1 cellular context compared by ENCODE assay signal in the genomic region with DNA sequence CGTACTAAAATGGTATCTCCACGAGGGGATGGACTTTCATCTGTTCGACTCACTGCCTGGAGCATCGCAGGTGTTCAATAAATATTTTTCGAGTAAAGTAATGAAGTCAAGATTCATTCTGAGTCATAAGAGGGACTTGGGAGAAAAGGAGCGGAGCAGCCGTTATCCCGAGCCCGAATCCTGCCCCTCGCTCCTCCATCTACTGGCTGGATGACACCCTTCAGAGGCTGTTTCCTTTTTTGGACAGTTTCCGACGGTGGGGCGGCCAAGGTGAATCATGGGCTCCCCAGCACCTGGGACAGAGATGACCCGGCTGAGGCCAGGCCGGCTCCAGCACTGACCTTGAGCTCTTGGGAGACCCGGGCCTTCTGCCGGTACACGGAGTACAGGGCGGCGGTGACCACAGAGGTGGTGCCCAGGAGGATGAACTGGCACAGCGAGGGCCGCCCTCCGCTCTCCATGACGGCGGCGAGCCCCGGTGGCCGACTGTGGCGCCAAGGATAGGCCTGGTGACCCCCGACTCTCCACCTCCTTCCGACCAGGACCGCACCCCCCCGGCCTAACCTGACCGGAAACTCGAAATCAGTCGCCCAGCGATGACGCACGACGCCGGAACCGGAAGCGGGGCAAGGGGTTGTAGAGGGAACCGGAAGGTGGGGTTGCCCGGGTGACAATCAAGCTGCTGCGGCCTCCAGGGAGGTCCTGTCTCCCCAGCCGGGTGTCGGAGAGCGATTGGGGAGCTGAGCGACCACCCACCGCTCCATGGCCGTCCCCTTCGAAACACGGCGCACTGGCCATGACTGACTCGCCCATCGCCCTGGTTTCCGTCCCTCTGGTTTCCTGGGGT.
TF ChIP-seq lines count a peak whose summit lies in the region.

A gene with protein sequence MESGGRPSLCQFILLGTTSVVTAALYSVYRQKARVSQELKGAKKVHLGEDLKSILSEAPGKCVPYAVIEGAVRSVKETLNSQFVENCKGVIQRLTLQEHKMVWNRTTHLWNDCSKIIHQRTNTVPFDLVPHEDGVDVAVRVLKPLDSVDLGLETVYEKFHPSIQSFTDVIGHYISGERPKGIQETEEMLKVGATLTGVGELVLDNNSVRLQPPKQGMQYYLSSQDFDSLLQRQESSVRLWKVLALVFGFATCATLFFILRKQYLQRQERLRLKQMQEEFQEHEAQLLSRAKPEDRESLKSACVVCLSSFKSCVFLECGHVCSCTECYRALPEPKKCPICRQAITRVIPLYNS (minus strand): TSS at position 588 of the 847 bp plus-strand sequence. CDS start 127 bp downstream, at position 461.

TF ChIP-seq in WTC11, 78 proteins besides CTCF, POLR2A, EP300 and RAD21 (continued from another document):
- no peak for TF ChIP-seq ZNF219 (CRISPR knock-in tag; IDR thresholded peaks at IDR 0.05; ENCODE audit: borderline replicate concordance)
- no peak for TF ChIP-seq ZNF317 (CRISPR knock-in tag; IDR thresholded peaks at IDR 0.05; ENCODE audit: borderline replicate concordance, low read depth)
- TF ChIP-seq, protein P1, sequence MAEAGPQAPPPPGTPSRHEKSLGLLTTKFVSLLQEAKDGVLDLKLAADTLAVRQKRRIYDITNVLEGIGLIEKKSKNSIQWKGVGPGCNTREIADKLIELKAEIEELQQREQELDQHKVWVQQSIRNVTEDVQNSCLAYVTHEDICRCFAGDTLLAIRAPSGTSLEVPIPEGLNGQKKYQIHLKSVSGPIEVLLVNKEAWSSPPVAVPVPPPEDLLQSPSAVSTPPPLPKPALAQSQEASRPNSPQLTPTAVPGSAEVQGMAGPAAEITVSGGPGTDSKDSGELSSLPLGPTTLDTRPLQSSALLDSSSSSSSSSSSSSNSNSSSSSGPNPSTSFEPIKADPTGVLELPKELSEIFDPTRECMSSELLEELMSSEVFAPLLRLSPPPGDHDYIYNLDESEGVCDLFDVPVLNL (CRISPR knock-in tag; IDR thresholded peaks at IDR 0.05; ENCODE audit: borderline replicate concordance, low read depth), result no peak
- no peak; the same call in 1 of the 2 replicates for TF ChIP-seq TP53 (CRISPR knock-in tag; IDR thresholded peaks at IDR 0.05)
- peak; percentile 33; the same call in 1 of the 2 replicates for TF ChIP-seq ESRRA (CRISPR knock-in tag; IDR thresholded peaks at IDR 0.05; ENCODE audit: borderline replicate concordance)
- no peak for TF ChIP-seq RELA (CRISPR knock-in tag; IDR thresholded peaks at IDR 0.05; ENCODE audit: borderline replicate concordance)
- TF ChIP-seq, protein P2, sequence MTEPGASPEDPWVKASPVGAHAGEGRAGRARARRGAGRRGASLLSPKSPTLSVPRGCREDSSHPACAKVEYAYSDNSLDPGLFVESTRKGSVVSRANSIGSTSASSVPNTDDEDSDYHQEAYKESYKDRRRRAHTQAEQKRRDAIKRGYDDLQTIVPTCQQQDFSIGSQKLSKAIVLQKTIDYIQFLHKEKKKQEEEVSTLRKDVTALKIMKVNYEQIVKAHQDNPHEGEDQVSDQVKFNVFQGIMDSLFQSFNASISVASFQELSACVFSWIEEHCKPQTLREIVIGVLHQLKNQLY (CRISPR knock-in tag; IDR thresholded peaks at IDR 0.05), result no peak
- no peak for TF ChIP-seq ZNF263 (CRISPR knock-in tag; IDR thresholded peaks at IDR 0.05; ENCODE audit: low read depth)
- TF ChIP-seq, protein P3, sequence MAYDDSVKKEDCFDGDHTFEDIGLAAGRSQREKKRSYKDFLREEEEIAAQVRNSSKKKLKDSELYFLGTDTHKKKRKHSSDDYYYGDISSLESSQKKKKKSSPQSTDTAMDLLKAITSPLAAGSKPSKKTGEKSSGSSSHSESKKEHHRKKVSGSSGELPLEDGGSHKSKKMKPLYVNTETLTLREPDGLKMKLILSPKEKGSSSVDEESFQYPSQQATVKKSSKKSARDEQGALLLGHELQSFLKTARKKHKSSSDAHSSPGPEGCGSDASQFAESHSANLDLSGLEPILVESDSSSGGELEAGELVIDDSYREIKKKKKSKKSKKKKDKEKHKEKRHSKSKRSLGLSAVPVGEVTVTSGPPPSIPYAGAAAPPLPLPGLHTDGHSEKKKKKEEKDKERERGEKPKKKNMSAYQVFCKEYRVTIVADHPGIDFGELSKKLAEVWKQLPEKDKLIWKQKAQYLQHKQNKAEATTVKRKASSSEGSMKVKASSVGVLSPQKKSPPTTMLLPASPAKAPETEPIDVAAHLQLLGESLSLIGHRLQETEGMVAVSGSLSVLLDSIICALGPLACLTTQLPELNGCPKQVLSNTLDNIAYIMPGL (CRISPR knock-in tag; IDR thresholded peaks at IDR 0.05), result peak; percentile 67; the same call in 1 of the 2 replicates
- peak; percentile 34; the same call in 1 of the 2 replicates for TF ChIP-seq ZNF423 (CRISPR knock-in tag; IDR thresholded peaks at IDR 0.05)
- TF ChIP-seq, protein P4, sequence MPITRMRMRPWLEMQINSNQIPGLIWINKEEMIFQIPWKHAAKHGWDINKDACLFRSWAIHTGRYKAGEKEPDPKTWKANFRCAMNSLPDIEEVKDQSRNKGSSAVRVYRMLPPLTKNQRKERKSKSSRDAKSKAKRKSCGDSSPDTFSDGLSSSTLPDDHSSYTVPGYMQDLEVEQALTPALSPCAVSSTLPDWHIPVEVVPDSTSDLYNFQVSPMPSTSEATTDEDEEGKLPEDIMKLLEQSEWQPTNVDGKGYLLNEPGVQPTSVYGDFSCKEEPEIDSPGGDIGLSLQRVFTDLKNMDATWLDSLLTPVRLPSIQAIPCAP (CRISPR knock-in tag; IDR thresholded peaks at IDR 0.05), result 0 out of 2 replicates have a peak, but pooled peaks have one; percentile 20
- TF ChIP-seq MXD4 (CRISPR knock-in tag; IDR thresholded peaks at IDR 0.05; ENCODE audit: borderline replicate concordance), result no peak
- TF ChIP-seq ZBTB21 (CRISPR knock-in tag; IDR thresholded peaks at IDR 0.05; ENCODE audit: borderline replicate concordance), result peak; percentile 72; the same call in 1 of the 2 replicates
- TF ChIP-seq SMAD3 (CRISPR knock-in tag; IDR thresholded peaks at IDR 0.05; ENCODE audit: borderline replicate concordance), result no peak
- no peak for TF ChIP-seq HMGA2 (CRISPR knock-in tag; IDR thresholded peaks at IDR 0.05)
- no peak for TF ChIP-seq ZNF671 (CRISPR knock-in tag; IDR thresholded peaks at IDR 0.05)
- TF ChIP-seq NFYB (CRISPR knock-in tag; conservative IDR thresholded peaks at IDR 0.05; ENCODE audit: low read depth), result no peak
- TF ChIP-seq, protein P5, sequence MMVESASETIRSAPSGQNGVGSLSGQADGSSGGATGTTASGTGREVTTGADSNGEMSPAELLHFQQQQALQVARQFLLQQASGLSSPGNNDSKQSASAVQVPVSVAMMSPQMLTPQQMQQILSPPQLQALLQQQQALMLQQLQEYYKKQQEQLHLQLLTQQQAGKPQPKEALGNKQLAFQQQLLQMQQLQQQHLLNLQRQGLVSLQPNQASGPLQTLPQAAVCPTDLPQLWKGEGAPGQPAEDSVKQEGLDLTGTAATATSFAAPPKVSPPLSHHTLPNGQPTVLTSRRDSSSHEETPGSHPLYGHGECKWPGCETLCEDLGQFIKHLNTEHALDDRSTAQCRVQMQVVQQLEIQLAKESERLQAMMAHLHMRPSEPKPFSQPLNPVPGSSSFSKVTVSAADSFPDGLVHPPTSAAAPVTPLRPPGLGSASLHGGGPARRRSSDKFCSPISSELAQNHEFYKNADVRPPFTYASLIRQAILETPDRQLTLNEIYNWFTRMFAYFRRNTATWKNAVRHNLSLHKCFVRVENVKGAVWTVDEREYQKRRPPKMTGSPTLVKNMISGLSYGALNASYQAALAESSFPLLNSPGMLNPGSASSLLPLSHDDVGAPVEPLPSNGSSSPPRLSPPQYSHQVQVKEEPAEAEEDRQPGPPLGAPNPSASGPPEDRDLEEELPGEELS (CRISPR knock-in tag; IDR thresholded peaks at IDR 0.05), result peak; percentile 63; the same call in 1 of the 2 replicates
- TF ChIP-seq CBFB (CRISPR knock-in tag; IDR thresholded peaks at IDR 0.05; ENCODE audit: low read depth), result no peak; the same call in 1 of the 2 replicates
- TF ChIP-seq ZNF396 (CRISPR knock-in tag; IDR thresholded peaks at IDR 0.05; ENCODE audit: borderline replicate concordance), result no peak
- TF ChIP-seq ZNF138 (CRISPR knock-in tag; conservative IDR thresholded peaks at IDR 0.05), result no peak
- TF ChIP-seq PRRX2 (CRISPR knock-in tag; IDR thresholded peaks at IDR 0.05), result no peak
- peak; percentile 77 for TF ChIP-seq CREB1 (CRISPR knock-in tag; IDR thresholded peaks at IDR 0.05)
- TF ChIP-seq GABPB1 (CRISPR knock-in tag; IDR thresholded peaks at IDR 0.05), result peak; percentile 87
- TF ChIP-seq TEAD4 (CRISPR knock-in tag; IDR thresholded peaks at IDR 0.05), result no peak
- TF ChIP-seq SOX15 (CRISPR knock-in tag; IDR thresholded peaks at IDR 0.05), result no peak
- no peak for TF ChIP-seq JAZF1 (CRISPR knock-in tag; IDR thresholded peaks at IDR 0.05)
- TF ChIP-seq, protein P6, sequence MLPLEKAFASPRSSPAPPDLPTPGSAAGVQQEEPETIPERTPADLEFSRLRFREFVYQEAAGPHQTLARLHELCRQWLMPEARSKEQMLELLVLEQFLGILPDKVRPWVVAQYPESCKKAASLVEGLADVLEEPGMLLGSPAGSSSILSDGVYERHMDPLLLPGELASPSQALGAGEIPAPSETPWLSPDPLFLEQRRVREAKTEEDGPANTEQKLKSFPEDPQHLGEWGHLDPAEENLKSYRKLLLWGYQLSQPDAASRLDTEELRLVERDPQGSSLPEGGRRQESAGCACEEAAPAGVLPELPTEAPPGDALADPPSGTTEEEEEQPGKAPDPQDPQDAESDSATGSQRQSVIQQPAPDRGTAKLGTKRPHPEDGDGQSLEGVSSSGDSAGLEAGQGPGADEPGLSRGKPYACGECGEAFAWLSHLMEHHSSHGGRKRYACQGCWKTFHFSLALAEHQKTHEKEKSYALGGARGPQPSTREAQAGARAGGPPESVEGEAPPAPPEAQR (CRISPR knock-in tag; IDR thresholded peaks at IDR 0.05), result no peak
- TF ChIP-seq, protein P7, sequence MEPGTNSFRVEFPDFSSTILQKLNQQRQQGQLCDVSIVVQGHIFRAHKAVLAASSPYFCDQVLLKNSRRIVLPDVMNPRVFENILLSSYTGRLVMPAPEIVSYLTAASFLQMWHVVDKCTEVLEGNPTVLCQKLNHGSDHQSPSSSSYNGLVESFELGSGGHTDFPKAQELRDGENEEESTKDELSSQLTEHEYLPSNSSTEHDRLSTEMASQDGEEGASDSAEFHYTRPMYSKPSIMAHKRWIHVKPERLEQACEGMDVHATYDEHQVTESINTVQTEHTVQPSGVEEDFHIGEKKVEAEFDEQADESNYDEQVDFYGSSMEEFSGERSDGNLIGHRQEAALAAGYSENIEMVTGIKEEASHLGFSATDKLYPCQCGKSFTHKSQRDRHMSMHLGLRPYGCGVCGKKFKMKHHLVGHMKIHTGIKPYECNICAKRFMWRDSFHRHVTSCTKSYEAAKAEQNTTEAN (CRISPR knock-in tag; IDR thresholded peaks at IDR 0.05), result no peak
- no peak for TF ChIP-seq GTF2I (CRISPR knock-in tag; conservative IDR thresholded peaks at IDR 0.05)
- TF ChIP-seq NR1H2 (CRISPR knock-in tag; IDR thresholded peaks at IDR 0.05), result no peak
- peak; percentile 84; the same call in 1 of the 2 replicates for TF ChIP-seq ATF1 (CRISPR knock-in tag; IDR thresholded peaks at IDR 0.05)
- TF ChIP-seq, protein P8, sequence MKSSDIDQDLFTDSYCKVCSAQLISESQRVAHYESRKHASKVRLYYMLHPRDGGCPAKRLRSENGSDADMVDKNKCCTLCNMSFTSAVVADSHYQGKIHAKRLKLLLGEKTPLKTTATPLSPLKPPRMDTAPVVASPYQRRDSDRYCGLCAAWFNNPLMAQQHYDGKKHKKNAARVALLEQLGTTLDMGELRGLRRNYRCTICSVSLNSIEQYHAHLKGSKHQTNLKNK (CRISPR knock-in tag; IDR thresholded peaks at IDR 0.05), result no peak
- no peak for TF ChIP-seq JUN (CRISPR knock-in tag; IDR thresholded peaks at IDR 0.05)
- TF ChIP-seq ELF4 (CRISPR knock-in tag; IDR thresholded peaks at IDR 0.05; ENCODE audit: low read depth), result no peak
- no peak for TF ChIP-seq FOXJ3 (CRISPR knock-in tag; IDR thresholded peaks at IDR 0.05; ENCODE audit: borderline replicate concordance)
- TF ChIP-seq FOXP1 (CRISPR knock-in tag; IDR thresholded peaks at IDR 0.05; ENCODE audit: borderline replicate concordance), result peak; percentile 74; the same call in 1 of the 2 replicates
- no peak for TF ChIP-seq ZNF416 (CRISPR knock-in tag; IDR thresholded peaks at IDR 0.05)
- TF ChIP-seq, protein P9, sequence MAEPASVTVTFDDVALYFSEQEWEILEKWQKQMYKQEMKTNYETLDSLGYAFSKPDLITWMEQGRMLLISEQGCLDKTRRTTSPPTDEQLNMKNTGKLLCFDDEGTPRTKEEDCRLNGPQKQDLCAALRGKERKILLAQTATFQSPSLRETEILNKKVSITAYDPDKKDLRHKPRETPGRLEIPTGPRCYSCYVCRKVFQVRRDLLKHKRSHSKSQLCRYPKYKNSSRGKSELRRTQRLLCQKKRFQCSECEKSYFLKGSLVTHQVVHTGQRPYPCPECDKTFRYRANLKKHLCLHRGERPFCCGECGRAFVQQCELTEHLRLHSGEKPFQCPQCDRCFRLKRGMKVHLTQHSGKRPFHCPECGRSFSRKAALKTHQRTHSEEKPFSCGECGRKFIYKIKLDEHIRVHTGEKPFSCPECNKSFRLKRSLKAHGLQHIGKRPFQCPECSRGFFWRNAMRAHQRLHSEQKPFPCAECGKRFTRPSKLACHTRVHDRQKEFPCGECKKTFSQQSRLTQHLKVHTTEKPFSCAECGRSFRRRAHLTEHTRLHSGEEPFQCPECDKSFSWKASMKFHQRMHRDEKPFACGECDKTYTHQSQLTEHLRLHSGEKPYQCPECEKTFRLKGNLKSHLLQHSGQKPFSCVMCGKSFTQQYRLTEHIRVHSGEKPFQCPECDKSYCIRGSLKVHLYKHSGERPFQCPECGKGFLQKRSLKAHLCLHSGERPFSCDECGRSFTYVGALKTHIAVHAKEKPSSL (CRISPR knock-in tag; conservative IDR thresholded peaks at IDR 0.05), result no peak
- TF ChIP-seq, protein P10, sequence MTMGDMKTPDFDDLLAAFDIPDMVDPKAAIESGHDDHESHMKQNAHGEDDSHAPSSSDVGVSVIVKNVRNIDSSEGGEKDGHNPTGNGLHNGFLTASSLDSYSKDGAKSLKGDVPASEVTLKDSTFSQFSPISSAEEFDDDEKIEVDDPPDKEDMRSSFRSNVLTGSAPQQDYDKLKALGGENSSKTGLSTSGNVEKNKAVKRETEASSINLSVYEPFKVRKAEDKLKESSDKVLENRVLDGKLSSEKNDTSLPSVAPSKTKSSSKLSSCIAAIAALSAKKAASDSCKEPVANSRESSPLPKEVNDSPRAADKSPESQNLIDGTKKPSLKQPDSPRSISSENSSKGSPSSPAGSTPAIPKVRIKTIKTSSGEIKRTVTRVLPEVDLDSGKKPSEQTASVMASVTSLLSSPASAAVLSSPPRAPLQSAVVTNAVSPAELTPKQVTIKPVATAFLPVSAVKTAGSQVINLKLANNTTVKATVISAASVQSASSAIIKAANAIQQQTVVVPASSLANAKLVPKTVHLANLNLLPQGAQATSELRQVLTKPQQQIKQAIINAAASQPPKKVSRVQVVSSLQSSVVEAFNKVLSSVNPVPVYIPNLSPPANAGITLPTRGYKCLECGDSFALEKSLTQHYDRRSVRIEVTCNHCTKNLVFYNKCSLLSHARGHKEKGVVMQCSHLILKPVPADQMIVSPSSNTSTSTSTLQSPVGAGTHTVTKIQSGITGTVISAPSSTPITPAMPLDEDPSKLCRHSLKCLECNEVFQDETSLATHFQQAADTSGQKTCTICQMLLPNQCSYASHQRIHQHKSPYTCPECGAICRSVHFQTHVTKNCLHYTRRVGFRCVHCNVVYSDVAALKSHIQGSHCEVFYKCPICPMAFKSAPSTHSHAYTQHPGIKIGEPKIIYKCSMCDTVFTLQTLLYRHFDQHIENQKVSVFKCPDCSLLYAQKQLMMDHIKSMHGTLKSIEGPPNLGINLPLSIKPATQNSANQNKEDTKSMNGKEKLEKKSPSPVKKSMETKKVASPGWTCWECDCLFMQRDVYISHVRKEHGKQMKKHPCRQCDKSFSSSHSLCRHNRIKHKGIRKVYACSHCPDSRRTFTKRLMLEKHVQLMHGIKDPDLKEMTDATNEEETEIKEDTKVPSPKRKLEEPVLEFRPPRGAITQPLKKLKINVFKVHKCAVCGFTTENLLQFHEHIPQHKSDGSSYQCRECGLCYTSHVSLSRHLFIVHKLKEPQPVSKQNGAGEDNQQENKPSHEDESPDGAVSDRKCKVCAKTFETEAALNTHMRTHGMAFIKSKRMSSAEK (CRISPR knock-in tag; IDR thresholded peaks at IDR 0.05; ENCODE audit: borderline replicate concordance), result no peak
